ENCODE assay signal across 11 cellular contexts in the genomic region with DNA sequence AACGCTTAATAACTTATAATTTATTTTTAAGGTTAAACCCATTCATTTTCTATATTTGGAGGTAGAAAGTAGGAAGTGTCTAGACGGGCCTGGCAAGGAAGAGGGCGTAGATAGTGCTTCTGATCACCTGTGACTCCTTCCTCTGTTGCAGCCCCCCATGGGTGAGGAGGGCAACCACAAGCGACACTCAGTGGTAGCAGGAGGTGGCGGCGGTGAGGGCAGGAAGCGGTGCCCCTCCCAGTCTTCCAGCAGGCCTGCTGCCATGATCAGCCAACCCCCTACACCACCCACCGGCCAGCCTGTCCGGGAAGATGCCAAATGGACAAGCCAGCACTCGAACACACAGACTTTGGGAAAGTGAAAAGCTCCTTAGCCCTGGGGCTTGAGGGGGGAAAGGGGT. TPM values are rescaled to one million over a fixed set of nuclear protein-coding genes. Genes with fewer than 3 reads are reported as not detected.
A peak's percentile ranks its signal among the peaks of the same experiment; 100 is the strongest.
DNase-seq lines count a peak whose midpoint lies in the region; ATAC-seq and TF ChIP-seq lines count a peak whose summit lies in the region.
"Had no signal": no experiment of that assay in that cellular context is flagged by ENCODE, and none has a peak within 500 bp of the region (broad histone marks: within the 10 kb centered on the region; RNA-seq: fewer than 3 reads in every experiment).

No MANE protein-coding gene starts in this region.

- H3K27me3 Mint-ChIP-seq in chondrocyte (ENCODE audit: low read depth) = no peaks in the 10 kb centered on the region

- no peak for TF ChIP-seq CTCF in chondrocyte (IDR thresholded peaks at IDR 0.05)

- H3K36me3 Mint-ChIP-seq in chondrocyte (ENCODE audit: low read depth) = peaks cover 46% of the 10 kb centered on the region

- H3K9me3 Mint-ChIP-seq in chondrocyte (ENCODE audit: low read depth) = no peaks in the 10 kb centered on the region

- no peak for ATAC-seq in HG03439 (IDR thresholded peaks at IDR 0.05; ENCODE audit: unreplicated experiment)
- ATAC-seq: A549, left colon had no signal

- H3K4me3 Mint-ChIP-seq in chondrocyte (ENCODE audit: unreplicated experiment) = no peak overlapping the region

- H3K27ac Mint-ChIP-seq in chondrocyte (ENCODE audit: unreplicated experiment) = no peak overlapping the region

- peak; percentile 19 to 33 for DNase-seq in activated CD8-positive, alpha-beta memory T cell treated with anti-CD3 and anti-CD28 coated beads for 1 hour (ENCODE audit: extremely low read depth in 1 of 2, low read depth in 1 of 2)
- no peak for DNase-seq in activated CD8-positive, alpha-beta memory T cell treated with anti-CD3 and anti-CD28 coated beads, Interleukin-2, amount 50 U/mL, for 48 hours
- DNase-seq in activated CD4-positive, alpha-beta T cell treated with anti-CD3 and anti-CD28 coated beads, Interleukin-2, amount 50 U/mL, for 1 hour = peak; percentile 16
- peak; percentile 44 for DNase-seq in central memory CD4-positive, alpha-beta T cell
- peak; percentile 8 to 17 for DNase-seq in stimulated activated CD8-positive, alpha-beta memory T cell treated with anti-CD3 and anti-CD28 coated beads, Interleukin-7, amount 100 ng/mL, for 1 hour (ENCODE audit: low read depth in 2 of 2)
- DNase-seq in NCI-H1092 treated with DMSO at 0.1 percent for 48 hours (lab: John Stamatoyannopoulos, UW) (no peak), chondrocyte (ENCODE audit: low spot score) (no peak)
- DNase-seq: Caco-2, left colon had no signal

- H3K4me1 Mint-ChIP-seq in chondrocyte (ENCODE audit: low read depth) = peaks cover 3% of the 10 kb centered on the region

RNA-seq across cellular contexts. Expression of gene FAXDC2, which starts 36.7 kb away (rescaled TPM):
- 2.3 to 6.1 TPM (median 2.5 TPM) in 3 replicates for total RNA-seq in chondrocyte

RNA-seq across cellular contexts. Expression of gene CNOT8, which starts 44.7 kb away (rescaled TPM):
- total RNA-seq in chondrocyte = 35.3 to 37.0 TPM (median 36.3 TPM) in 3 replicates

RNA-seq across cellular contexts. Expression of gene LARP1, which starts 58.6 kb away (rescaled TPM):
- total RNA-seq in chondrocyte = 225 to 272 TPM (median 258 TPM) in 3 replicates

Comparison
In these comparisons a context has a peak if more than half of its experiments do, and no peak if none do; other contexts are left out.
1. DNase-seq: peak in activated CD8-positive, alpha-beta memory T cell treated with anti-CD3 and anti-CD28 coated beads for 1 hour (2 of 2), activated CD4-positive, alpha-beta T cell treated with anti-CD3 and anti-CD28 coated beads, Interleukin-2, amount 50 U/mL, for 1 hour (single experiment), central memory CD4-positive, alpha-beta T cell (single experiment) and stimulated activated CD8-positive, alpha-beta memory T cell treated with anti-CD3 and anti-CD28 coated beads, Interleukin-7, amount 100 ng/mL, for 1 hour (2 of 2); none in activated CD8-positive, alpha-beta memory T cell treated with anti-CD3 and anti-CD28 coated beads, Interleukin-2, amount 50 U/mL, for 48 hours (single experiment), NCI-H1092 treated with DMSO at 0.1 percent for 48 hours (single experiment) and chondrocyte (single experiment).